3 cellular contexts compared by ENCODE assay signal in genomic region chr16:4963527-4963926, GRCh38.
A peak's percentile ranks its signal among the peaks of the same experiment; 100 is the strongest.
TF ChIP-seq lines count a peak whose summit lies in the region.
"Not testable (repeated sequence)": the region's sequence is repeated elsewhere in the genome, so short reads cannot be mapped to it uniquely, and the experiment has no call there.

No MANE protein-coding gene starts in this region.

TF ChIP-seq in WTC11, 78 proteins besides CTCF, POLR2A, EP300 and RAD21:
- peak; percentile 34; the same call in 1 of the 2 replicates for TF ChIP-seq GABPB1 (CRISPR knock-in tag; IDR thresholded peaks at IDR 0.05)

TF ChIP-seq in H1, 55 proteins besides CTCF, POLR2A, EP300 and RAD21:
- 0 out of 2 replicates have a peak, but pooled peaks have one; percentile 4 for TF ChIP-seq CEBPB (IDR thresholded peaks at IDR 0.05; ENCODE audit: low read depth, low read length)

TF ChIP-seq in HepG2, 621 proteins besides CTCF, POLR2A, EP300 and RAD21:
- TF ChIP-seq ZNF121 (CRISPR knock-in tag; IDR thresholded peaks at IDR 0.05) (0 out of 2 replicates have a peak, but pooled peaks have one; percentile 10), CEBPG (CRISPR knock-in tag; IDR thresholded peaks at IDR 0.05) (peak; percentile 86), NR2F6 (CRISPR knock-in tag; IDR thresholded peaks at IDR 0.05) (0 out of 2 replicates have a peak, but pooled peaks have one; percentile 22), CEBPB (IDR thresholded peaks at IDR 0.05; ENCODE audit: borderline replicate concordance, low read depth, low read length) (peak; percentile 84), ATF3 (CRISPR knock-in tag; IDR thresholded peaks at IDR 0.05) (peak; percentile 81), ZNF770 (CRISPR knock-in tag; IDR thresholded peaks at IDR 0.05) (peak; percentile 70; the same call in 1 of the 2 replicates)
- not testable (repeated sequence) for TF ChIP-seq NR2F6 (IDR thresholded peaks at IDR 0.05)
